ENCODE assay signal across 25 cellular contexts in genomic region chr2:156037472-156037871, GRCh38.
"Had no signal": no experiment of that assay in that cellular context is flagged by ENCODE, and none has a peak within 500 bp of the region (broad histone marks: within the 10 kb centered on the region; RNA-seq: fewer than 3 reads in every experiment).

No MANE protein-coding gene starts in this region.

- H3K79me2 ChIP-seq: parathyroid adenoma had no signal

- ATAC-seq: left lung; naive thymus-derived CD8-positive, alpha-beta T cell; upper lobe of right lung had no signal

- H3K27ac ChIP-seq: coronary artery, left lung, neutrophil, parathyroid adenoma, prostate gland, right atrium auricular region, sigmoid colon, spleen, suprapubic skin, transverse colon, upper lobe of right lung, uterus had no signal

- H3K9me3 Mint-ChIP-seq: stimulated activated naive CD8-positive, alpha-beta T cell treated with anti-CD3 and anti-CD28 coated beads, Interleukin-15, Interleukin-2, amounts not matched to agents 100 ng/mL and 50 ng/mL, for 24 hours had no signal

- H3K36me3 Mint-ChIP-seq: naive thymus-derived CD8-positive, alpha-beta T cell; stimulated activated naive B cell treated with anti-CD40 and anti-IgM and Interleukin-4, amounts not matched to agents 10 μg/mL and 1 μg/mL and 100 μg/mL, for 72 hours had no signal

- H3K27me3 Mint-ChIP-seq: stimulated activated naive B cell treated with anti-CD40 and anti-IgM and Interleukin-4, amounts not matched to agents 10 μg/mL and 1 μg/mL and 100 μg/mL, for 72 hours; stimulated activated naive CD8-positive, alpha-beta T cell treated with anti-CD3 and anti-CD28 coated beads, Interleukin-15, Interleukin-2, amounts not matched to agents 100 ng/mL and 50 ng/mL, for 24 hours had no signal

- H3K27me3 ChIP-seq: left lung, neutrophil, right atrium auricular region, sigmoid colon, spleen, suprapubic skin, transverse colon, upper lobe of right lung, uterus had no signal

- FAIRE-seq: endometrium, frontal cortex, kidney had no signal

- H3K4me1 Mint-ChIP-seq: mesothelial cell of epicardium; stimulated activated naive B cell treated with anti-CD40 and anti-IgM and Interleukin-4, amounts not matched to agents 10 μg/mL and 1 μg/mL and 100 μg/mL, for 72 hours had no signal

- H3K4me3 Mint-ChIP-seq: mesothelial cell of epicardium; naive thymus-derived CD8-positive, alpha-beta T cell; stimulated activated naive B cell treated with anti-CD40 and anti-IgM and Interleukin-4, amounts not matched to agents 10 μg/mL and 1 μg/mL and 100 μg/mL, for 72 hours; stimulated activated naive CD8-positive, alpha-beta T cell treated with anti-CD3 and anti-CD28 coated beads, Interleukin-15, Interleukin-2, amounts not matched to agents 100 ng/mL and 50 ng/mL, for 24 hours had no signal

- H3K4me3 ChIP-seq: coronary artery, left lung, prostate gland, right atrium auricular region, sigmoid colon, spleen, suprapubic skin, transverse colon, upper lobe of right lung, uterus had no signal

- DNase-seq: dermis blood vessel endothelial cell; effector memory CD4-positive, alpha-beta T cell; erythroblast; head of caudate nucleus; kidney; left lung; mesenchymal stem cell; naive thymus-derived CD8-positive, alpha-beta T cell; sigmoid colon; stimulated activated CD4-positive, alpha-beta T cell treated with anti-CD3 and anti-CD28 coated beads, Interleukin-2, amount 100 ng/mL, for 48 hours; stimulated activated naive B cell treated with anti-CD40 and anti-IgM and Interleukin-4, amounts not matched to agents 10 μg/mL and 1 μg/mL and 100 μg/mL, for 72 hours; transverse colon; upper lobe of right lung; uterus had no signal

- H3K4me1 ChIP-seq: left lung, parathyroid adenoma, prostate gland, right atrium auricular region, sigmoid colon, spleen, suprapubic skin, transverse colon, upper lobe of right lung, uterus had no signal

- H3K9ac ChIP-seq: parathyroid adenoma had no signal

- H3K27ac Mint-ChIP-seq: mesothelial cell of epicardium; naive thymus-derived CD8-positive, alpha-beta T cell; stimulated activated naive B cell treated with anti-CD40 and anti-IgM and Interleukin-4, amounts not matched to agents 10 μg/mL and 1 μg/mL and 100 μg/mL, for 72 hours; stimulated activated naive CD8-positive, alpha-beta T cell treated with anti-CD3 and anti-CD28 coated beads, Interleukin-15, Interleukin-2, amounts not matched to agents 100 ng/mL and 50 ng/mL, for 24 hours had no signal

- H2AFZ ChIP-seq: parathyroid adenoma had no signal

- H3K9me3 ChIP-seq: neutrophil, prostate gland, right atrium auricular region, sigmoid colon, spleen, transverse colon, upper lobe of right lung, uterus had no signal

- H3K36me3 ChIP-seq: left lung, neutrophil, prostate gland, right atrium auricular region, sigmoid colon, spleen, suprapubic skin, transverse colon, upper lobe of right lung, uterus had no signal
